8 cellular contexts compared by ENCODE assay signal in the genomic region with DNA sequence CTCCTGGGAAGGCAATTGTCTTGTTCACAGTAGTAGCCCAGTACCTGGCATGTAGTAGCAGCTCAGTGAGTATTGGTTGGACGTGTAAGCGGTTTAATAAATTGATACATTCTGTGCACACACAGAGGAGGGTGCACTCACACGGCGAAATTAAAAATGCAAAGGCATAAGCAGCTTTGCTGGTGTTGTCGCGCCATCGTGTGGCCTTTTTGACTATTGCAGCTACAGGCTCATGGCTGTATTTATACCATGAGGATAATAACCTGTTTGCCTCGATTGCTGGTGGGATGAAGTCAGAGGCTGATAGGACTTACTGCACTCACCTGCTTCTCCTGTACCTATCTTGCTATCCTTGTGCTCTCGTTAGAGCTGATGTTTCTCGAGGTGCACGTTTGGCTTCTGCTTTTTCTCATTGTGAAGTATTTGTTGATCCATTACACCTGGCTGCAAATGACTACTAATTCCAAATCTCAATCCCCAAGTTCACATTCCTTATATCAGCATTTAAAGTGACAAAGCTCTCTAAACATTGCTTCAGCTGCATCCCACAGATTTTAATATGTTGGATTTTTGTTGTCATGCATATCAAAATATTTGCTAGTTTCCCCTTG.
DNase-seq lines count a peak whose midpoint lies in the region; ATAC-seq, FAIRE-seq and TF ChIP-seq lines count a peak whose summit lies in the region.

No MANE protein-coding gene starts in this region.

- WGBS in IMR-90 (ENCODE audit: extremely low coverage in 2 of 2, insufficient read length in 1 of 2), 2 experiments = 0% methylated on average over 5 of the region's 11 CpGs; no CpG with 5 or more reads in 1 of the 2 experiments

- H3K4me3 ChIP-seq in IMR-90 (ENCODE audit: insufficient read depth, low read depth, low read length) = no peak overlapping the region
- no peak overlapping the region for H3K4me3 ChIP-seq in PC-3 (ENCODE audit: low read length)

- H3K79me1 ChIP-seq in IMR-90 (ENCODE audit: low read depth in 1 of 2, low read length in 2 of 2) = no peaks in the 10 kb centered on the region

- peak; percentile 99 for TF ChIP-seq RAD21 in IMR-90 (IDR thresholded peaks at IDR 0.05; ENCODE audit: low read length)

- TF ChIP-seq CTCF in D721Med (IDR thresholded peaks at IDR 0.05; ENCODE audit: insufficient read depth, missing control alignments) = peak; percentile 94
- peak; percentile 98 for TF ChIP-seq CTCF in IMR-90 (conservative IDR thresholded peaks at IDR 0.05; ENCODE audit: low read depth, low read length)
- TF ChIP-seq CTCF in PC-3 (conservative IDR thresholded peaks at IDR 0.05; ENCODE audit: low read depth, low read length) = peak; percentile 78
- peak; percentile 69 for TF ChIP-seq CTCF in foreskin keratinocyte (conservative IDR thresholded peaks at IDR 0.05)
- peak; percentile 95 for TF ChIP-seq CTCF in osteocyte (IDR thresholded peaks at IDR 0.05)

- DNase-seq in D721Med (ENCODE audit: insufficient read length, low spot score) (no peak), IMR-90 (peak; percentile 71), PC-3 (peak; percentile 75), foreskin keratinocyte (peak in 1 of 2 donors; percentile 2), osteocyte (ENCODE audit: extremely low spot score, unreplicated experiment) (no peak), urothelium cell line (ENCODE audit: low spot score) (peak; percentile 57)
- DNase-seq in activated T-helper 1 cell treated with anti-CD3 and anti-CD28 coated beads, Interleukin-12 subunit alpha, Interleukin-12 subunit beta, Interleukin-2, Interleukin-4 antibody, amounts not matched to agents 30 ng/mL and 10 ng/mL and 1 ng/mL, durations not matched to agents 14 hours and 24 hours and 36 hours (ENCODE audit: low spot score) = peak; percentile 19

- FAIRE-seq in D721Med (lab: Jason Lieb, UNC) (no peak), urothelium cell line (lab: Jason Lieb, UNC) (peak; percentile 84)

- H2AK5ac ChIP-seq in IMR-90 (ENCODE audit: low read depth, low read length) = no peak overlapping the region

- H3K27ac Mint-ChIP-seq in activated T-helper 1 cell treated with anti-CD3 and anti-CD28 coated beads, Interleukin-12 subunit alpha, Interleukin-12 subunit beta, Interleukin-2, Interleukin-4 antibody, amounts not matched to agents 30 ng/mL and 10 ng/mL and 1 ng/mL, durations not matched to agents 14 hours and 24 hours and 36 hours = no peak overlapping the region
- no peak overlapping the region for H3K27ac Mint-ChIP-seq in osteocyte (ENCODE audit: unreplicated experiment)

- POLR2A ChIA-PET in IMR-90 (lab: Charles Lee; ENCODE audit: unreplicated experiment) = no interaction called here
- POLR2A ChIA-PET in PC-3 (lab: Charles Lee; ENCODE audit: unreplicated experiment) = interaction anchor here (0.6 kb wide), 1 partner anchor 682 kb away, joined by 5 read pairs; no protein-coding TSS in a partner anchor

- TF ChIP-seq POLR2A in IMR-90 (IDR thresholded peaks at IDR 0.05; ENCODE audit: low read depth, low read length) = peak; percentile 60

- no peak overlapping the region for H2BK120ac ChIP-seq in IMR-90 (ENCODE audit: low read depth, low read length)

- H4K5ac ChIP-seq in IMR-90 (ENCODE audit: low read depth, low read length) = no peak overlapping the region

- BruUV-seq in IMR-90 (replicated peaks; lab: Mats Ljungman, UMichigan) (no TSS peak), PC-3 (replicated peaks; lab: Mats Ljungman, UMichigan) (no TSS peak)

- H2AFZ ChIP-seq in IMR-90 (replicated peaks; ENCODE audit: low read length, poor library complexity) (no peak overlapping the region), PC-3 (ENCODE audit: low read length) (no peak overlapping the region)

- H3F3A ChIP-seq in PC-3 (ENCODE audit: low read length, unreplicated experiment) = no peaks in the 10 kb centered on the region

- H3K9me3 Mint-ChIP-seq in activated T-helper 1 cell treated with anti-CD3 and anti-CD28 coated beads, Interleukin-12 subunit alpha, Interleukin-12 subunit beta, Interleukin-2, Interleukin-4 antibody, amounts not matched to agents 30 ng/mL and 10 ng/mL and 1 ng/mL, durations not matched to agents 14 hours and 24 hours and 36 hours = peaks cover 10% of the 10 kb centered on the region
- H3K9me3 Mint-ChIP-seq in osteocyte (ENCODE audit: unreplicated experiment) = peaks cover 4% of the 10 kb centered on the region

- intact Hi-C loops in IMR-90 (cut with micrococcal nuclease) = loop anchor here (1.0 to 10.0 kb wide), 6 partner anchors 216 to 664 kb away; a partner anchor contains a TSS
- intact Hi-C loops in PC-3 (cut with micrococcal nuclease) = no loop called here
- intact Hi-C loops in activated T-helper 1 cell treated with anti-CD3 and anti-CD28 coated beads, Interleukin-12 subunit alpha, Interleukin-12 subunit beta, Interleukin-2, Interleukin-4 antibody, amounts not matched to agents 30 ng/mL and 10 ng/mL and 1 ng/mL, durations not matched to agents 14 hours and 24 hours and 36 hours (cut with micrococcal nuclease) = loop anchor here (1.0 to 2.0 kb wide), 3 partner anchors 221 to 665 kb away; no protein-coding TSS in a partner anchor

- H3K4me2 ChIP-seq in IMR-90 (ENCODE audit: low read depth, low read length) (no peak overlapping the region), PC-3 (ENCODE audit: low read length) (no peak overlapping the region)

- H3K4me3 Mint-ChIP-seq in activated T-helper 1 cell treated with anti-CD3 and anti-CD28 coated beads, Interleukin-12 subunit alpha, Interleukin-12 subunit beta, Interleukin-2, Interleukin-4 antibody, amounts not matched to agents 30 ng/mL and 10 ng/mL and 1 ng/mL, durations not matched to agents 14 hours and 24 hours and 36 hours = no peak overlapping the region
- no peak overlapping the region for H3K4me3 Mint-ChIP-seq in osteocyte (ENCODE audit: unreplicated experiment)

- peak; percentile 83 for ATAC-seq in GM21390 (IDR thresholded peaks at IDR 0.05; ENCODE audit: unreplicated experiment)
- ATAC-seq in IMR-90 (ENCODE audit: low read depth) = peak; percentile 94
- no peak; the same call in 1 of the 2 replicates for ATAC-seq in PC-3
- ATAC-seq in foreskin keratinocyte = peak; percentile 56

- H3K27ac ChIP-seq in IMR-90 (ENCODE audit: insufficient read depth, low read length) (no peak overlapping the region), PC-3 (ENCODE audit: low read length) (no peak overlapping the region), foreskin keratinocyte (no peak overlapping the region)

- no peak overlapping the region for H3K4ac ChIP-seq in IMR-90 (ENCODE audit: low read depth, low read length)

- H2BK20ac ChIP-seq in IMR-90 (ENCODE audit: low read depth, low read length) = no peak overlapping the region

- H3K4me1 ChIP-seq in IMR-90 (ENCODE audit: control insufficient read depth, insufficient read depth, low read length) = no peaks in the 10 kb centered on the region
- no peaks in the 10 kb centered on the region for H3K4me1 ChIP-seq in PC-3 (ENCODE audit: insufficient read depth, low read length)
- no peaks in the 10 kb centered on the region for H3K4me1 ChIP-seq in foreskin keratinocyte

- no peak overlapping the region for H4K8ac ChIP-seq in IMR-90 (ENCODE audit: low read depth in 2 of 2, low read length in 2 of 2)

- no peaks in the 10 kb centered on the region for H3K36me3 Mint-ChIP-seq in activated T-helper 1 cell treated with anti-CD3 and anti-CD28 coated beads, Interleukin-12 subunit alpha, Interleukin-12 subunit beta, Interleukin-2, Interleukin-4 antibody, amounts not matched to agents 30 ng/mL and 10 ng/mL and 1 ng/mL, durations not matched to agents 14 hours and 24 hours and 36 hours (ENCODE audit: low read depth)
- no peaks in the 10 kb centered on the region for H3K36me3 Mint-ChIP-seq in osteocyte (ENCODE audit: unreplicated experiment)

- no peak overlapping the region for H2BK15ac ChIP-seq in IMR-90 (ENCODE audit: low read depth, low read length)

- CTCF ChIA-PET in IMR-90 (lab: Yijun Ruan, JAX) = interaction anchor here (0.6 to 2.9 kb wide), 5 partner anchors 8 to 376 kb away, joined by 3 to 25 read pairs (median 4); no protein-coding TSS in a partner anchor
- CTCF ChIA-PET in PC-3 (lab: Charles Lee) = interaction anchor here (0.5 kb wide), 1 partner anchor 35 kb away, joined by 3 read pairs; no protein-coding TSS in a partner anchor

- H3K27me3 Mint-ChIP-seq in activated T-helper 1 cell treated with anti-CD3 and anti-CD28 coated beads, Interleukin-12 subunit alpha, Interleukin-12 subunit beta, Interleukin-2, Interleukin-4 antibody, amounts not matched to agents 30 ng/mL and 10 ng/mL and 1 ng/mL, durations not matched to agents 14 hours and 24 hours and 36 hours (ENCODE audit: insufficient read depth) = peaks cover 16% of the 10 kb centered on the region
- H3K27me3 Mint-ChIP-seq in osteocyte (ENCODE audit: unreplicated experiment) = peaks cover 61% of the 10 kb centered on the region

- H2BK5ac ChIP-seq in IMR-90 (ENCODE audit: low read depth, low read length, poor library complexity, severe bottlenecking) = no peak overlapping the region

- no peaks in the 10 kb centered on the region for H4K20me1 ChIP-seq in IMR-90 (ENCODE audit: insufficient read depth, low read length)
- no peaks in the 10 kb centered on the region for H4K20me1 ChIP-seq in PC-3 (ENCODE audit: low read length)

- no peak overlapping the region for H3K14ac ChIP-seq in IMR-90 (replicated peaks; ENCODE audit: low read depth, low read length)

- H3K18ac ChIP-seq in IMR-90 (ENCODE audit: low read depth, low read length) = no peak overlapping the region

- H3K36me3 ChIP-seq in IMR-90 (ENCODE audit: control insufficient read depth, insufficient read depth, low read length) = no peaks in the 10 kb centered on the region
- no peaks in the 10 kb centered on the region; the same call in 1 of the 2 replicates for H3K36me3 ChIP-seq in PC-3 (ENCODE audit: low read depth, low read length)

- no peak overlapping the region for H3K56ac ChIP-seq in IMR-90 (ENCODE audit: extremely low read depth, insufficient read depth, low read length)

- H3K79me2 ChIP-seq in PC-3 (ENCODE audit: low read length) = no peaks in the 10 kb centered on the region

- H3K9me1 ChIP-seq in IMR-90 (ENCODE audit: insufficient read depth, low read length) = no peaks in the 10 kb centered on the region

- H3K9ac ChIP-seq in IMR-90 (ENCODE audit: low read depth, low read length) = no peak overlapping the region
- no peak overlapping the region for H3K9ac ChIP-seq in PC-3 (ENCODE audit: low read length)

- no peak overlapping the region for H3K23ac ChIP-seq in IMR-90 (ENCODE audit: low read depth, low read length)

- H3K9me3 ChIP-seq in IMR-90 (ENCODE audit: control insufficient read depth, insufficient read depth, low read length) (peaks cover 8% of the 10 kb centered on the region), PC-3 (ENCODE audit: low read length) (no peaks in the 10 kb centered on the region)

- in situ Hi-C loops in IMR-90 (cut with MboI; ENCODE audit: low sequenced_read_pairs) = loop anchor here (10.0 to 25.0 kb wide), 2 partner anchors 381 to 669 kb away; no protein-coding TSS in a partner anchor

- peak overlapping the region; percentile 44 for H2AK9ac ChIP-seq in IMR-90 (replicated peaks; ENCODE audit: low read depth, low read length, poor library complexity)

- dilution Hi-C loops in IMR-90 (cut with HindIII; ENCODE audit: low sequenced_read_pairs, unreplicated experiment) = no loop called here

- no peaks in the 10 kb centered on the region for H3K4me1 Mint-ChIP-seq in activated T-helper 1 cell treated with anti-CD3 and anti-CD28 coated beads, Interleukin-12 subunit alpha, Interleukin-12 subunit beta, Interleukin-2, Interleukin-4 antibody, amounts not matched to agents 30 ng/mL and 10 ng/mL and 1 ng/mL, durations not matched to agents 14 hours and 24 hours and 36 hours (ENCODE audit: low read depth)
- no peaks in the 10 kb centered on the region for H3K4me1 Mint-ChIP-seq in osteocyte (ENCODE audit: unreplicated experiment)

- no peaks in the 10 kb centered on the region for H3K9me2 ChIP-seq in PC-3 (replicated peaks; ENCODE audit: low read length)

- H4K91ac ChIP-seq in IMR-90 (ENCODE audit: insufficient read depth, low read depth, low read length) = no peak overlapping the region

- H3K27me3 ChIP-seq in IMR-90 (ENCODE audit: control insufficient read depth, insufficient read depth, low read length) (peaks cover 6% of the 10 kb centered on the region; the same call in 1 of the 2 replicates), PC-3 (ENCODE audit: low read length) (peaks cover 10% of the 10 kb centered on the region; the same call in 1 of the 2 replicates), foreskin keratinocyte (no peaks in the 10 kb centered on the region)

Comparison
In these comparisons a context has a peak if more than half of its experiments do, and no peak if none do; other contexts are left out.
1. DNase-seq: peak in IMR-90 (single experiment), PC-3 (single experiment), activated T-helper 1 cell treated with anti-CD3 and anti-CD28 coated beads, Interleukin-12 subunit alpha, Interleukin-12 subunit beta, Interleukin-2, Interleukin-4 antibody, amounts not matched to agents 30 ng/mL and 10 ng/mL and 1 ng/mL, durations not matched to agents 14 hours and 24 hours and 36 hours (single experiment) and urothelium cell line (single experiment); none in D721Med (single experiment) and osteocyte (single experiment).
2. Peak in every context shown above with its lines, with median percentiles within 50 percentile points of each other: CTCF ChIP-seq.